23 cellular contexts compared by ENCODE assay signal in the genomic region with DNA sequence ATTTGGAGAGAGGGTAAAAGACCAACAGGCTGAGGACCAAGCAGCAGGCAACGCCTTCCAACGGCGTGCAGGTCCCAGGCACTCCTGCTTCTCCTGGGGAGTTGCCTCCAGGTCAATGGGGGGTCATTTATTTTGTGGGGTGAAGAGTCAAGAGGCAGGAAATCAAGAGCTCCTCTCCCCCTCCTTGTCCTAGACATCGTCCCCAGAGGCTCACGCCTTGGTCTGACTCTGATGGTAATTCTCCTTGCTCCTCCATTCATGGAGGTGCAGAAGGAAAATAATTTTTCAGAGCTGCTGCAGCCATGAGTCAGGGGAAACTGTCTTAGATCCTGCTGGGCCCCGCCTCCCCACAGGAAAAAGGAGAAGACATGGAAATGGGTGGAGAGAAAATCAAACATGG.
"Had no signal": no experiment of that assay in that cellular context is flagged by ENCODE, and none has a peak within 500 bp of the region (broad histone marks: within the 10 kb centered on the region; RNA-seq: fewer than 3 reads in every experiment).

No MANE protein-coding gene starts in this region.

- H2AFZ ChIP-seq: parathyroid adenoma had no signal

- H3K9ac ChIP-seq: parathyroid adenoma had no signal

- H3K4me2 ChIP-seq: smooth muscle cell had no signal

- H3K4me1 ChIP-seq: parathyroid adenoma had no signal

- H3K9me3 ChIP-seq: right lobe of liver, transverse colon had no signal

- H3K4me3 ChIP-seq: dorsolateral prefrontal cortex, right lobe of liver, smooth muscle cell, transverse colon had no signal

- ATAC-seq: activated CD4-positive, alpha-beta T cell treated with anti-CD3 and anti-CD28 coated beads for 36 hours; activated naive CD4-positive, alpha-beta T cell treated with anti-CD3 and anti-CD28 coated beads, Interleukin-2, amount 50 U/mL, for 72 hours; activated T-helper 17 cell treated with anti-CD3 and anti-CD28 coated beads, Interleukin-2, amount 50 U/mL, for 72 hours; stimulated activated naive B cell treated with anti-CD40 and anti-IgM and Interleukin-4, amounts not matched to agents 10 μg/mL and 1 μg/mL and 100 μg/mL, for 72 hours had no signal

- H3K27ac ChIP-seq: epithelial cell of prostate, parathyroid adenoma, right lobe of liver, transverse colon had no signal

- H3K36me3 ChIP-seq: right lobe of liver, transverse colon had no signal

- FAIRE-seq: urothelium cell line had no signal

- H3K27me3 ChIP-seq: dorsolateral prefrontal cortex, right lobe of liver, transverse colon had no signal

- H3K79me2 ChIP-seq: parathyroid adenoma had no signal

- DNase-seq: activated B cell treated with CpG ODN at 0.5 μM for 24 hours; activated CD4-positive, alpha-beta T cell treated with anti-CD3 and anti-CD28 coated beads for 36 hours; activated CD4-positive, alpha-beta T cell treated with anti-CD3 and anti-CD28 coated beads, Interleukin-2, amount 50 U/mL, for 4 hours; activated CD8-positive, alpha-beta memory T cell treated with anti-CD3 and anti-CD28 coated beads for 24 hours; activated CD8-positive, alpha-beta memory T cell treated with anti-CD3 and anti-CD28 coated beads, Interleukin-2, amount 50 U/mL, for 4 hours; activated T-cell treated with anti-CD3 and anti-CD28 coated beads, Interleukin-2, amount 50 U/mL, for 24 hours; aorta; hippocampal formation; kidney glomerular epithelial cell; midbrain; stimulated activated CD4-positive, alpha-beta T cell treated with anti-CD3 and anti-CD28 coated beads, Interleukin-2, amount 100 ng/mL, for 48 hours; stimulated activated CD8-positive, alpha-beta memory T cell treated with anti-CD3 and anti-CD28 coated beads, Interleukin-4, amount 100 ng/mL, for 48 hours; stimulated activated naive B cell treated with anti-CD40 and anti-IgM and Interleukin-4, amounts not matched to agents 10 μg/mL and 1 μg/mL and 100 μg/mL, for 72 hours; T1000; transverse colon had no signal
